Comparison of ENCODE assay signal across 18 cellular contexts in the genomic region with DNA sequence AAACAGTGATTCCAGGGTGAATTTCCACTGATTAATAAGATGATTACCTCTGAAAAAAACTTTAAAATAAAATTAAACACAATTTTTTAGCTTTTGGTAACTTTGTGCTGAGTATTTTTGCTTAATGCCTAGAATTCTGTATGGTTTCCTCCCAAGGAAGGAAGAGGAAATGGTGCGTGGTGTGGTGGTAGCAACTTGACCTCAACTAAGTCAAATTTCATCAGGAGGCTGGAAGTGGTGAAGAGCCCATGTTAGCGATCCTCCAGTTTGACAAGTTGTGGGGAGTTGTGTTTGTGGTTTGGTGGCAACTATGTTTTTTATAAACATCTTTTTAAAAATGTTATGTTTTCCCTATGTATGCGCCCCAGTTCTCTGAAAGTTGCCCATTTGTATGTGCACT. TPM values are rescaled to one million over a fixed set of nuclear protein-coding genes. Genes with fewer than 3 reads are reported as not detected.
DNase-seq lines count a peak whose midpoint lies in the region; ATAC-seq, FAIRE-seq and TF ChIP-seq lines count a peak whose summit lies in the region.
"Had no signal": no experiment of that assay in that cellular context is flagged by ENCODE, and none has a peak within 500 bp of the region (broad histone marks: within the 10 kb centered on the region; RNA-seq: fewer than 3 reads in every experiment).

No MANE protein-coding gene starts in this region.

- H3K36me3 Mint-ChIP-seq in activated CD8-positive, alpha-beta memory T cell treated with anti-CD3 and anti-CD28 coated beads, Interleukin-2, amount 10 ng/mL, durations not matched to agents 7 days and 5 days, result peaks cover 21% of the 10 kb centered on the region
- peaks cover 5% of the 10 kb centered on the region for H3K36me3 Mint-ChIP-seq in activated CD8-positive, alpha-beta T cell treated with anti-CD3 and anti-CD28 coated beads for 36 hours (ENCODE audit: low read depth)

- H3K27ac ChIP-seq in neutrophil (peak overlapping the region; percentile 70), kidney (ENCODE audit: low read depth in 2 of 2, low read length in 2 of 2) (no peak overlapping the region)

- H3K4me1 ChIP-seq in neutrophil (ENCODE audit: control insufficient read depth in 1 of 2, insufficient read depth in 1 of 2, low read depth in 1 of 2, low read length in 1 of 2) (peaks cover 39 to 44% of the 10 kb centered on the region in 2 experiments), kidney (ENCODE audit: control insufficient read depth in 1 of 2, insufficient read depth in 1 of 2, low read depth in 1 of 2, low read length in 2 of 2) (peaks cover 0 to 3% of the 10 kb centered on the region in 2 donors)

- no peak for TF ChIP-seq CTCF in activated CD8-positive, alpha-beta T cell treated with anti-CD3 and anti-CD28 coated beads for 36 hours (IDR thresholded peaks at IDR 0.05)
- TF ChIP-seq CTCF in neutrophil (IDR thresholded peaks at IDR 0.05), result no peak
- no peak for TF ChIP-seq CTCF in kidney (IDR thresholded peaks at IDR 0.05; ENCODE audit: borderline replicate concordance, extremely low read depth, insufficient read depth)

- no peak overlapping the region for H3K9ac ChIP-seq in kidney (ENCODE audit: low read length in 2 of 2)

- no peaks in the 10 kb centered on the region for H3K27me3 Mint-ChIP-seq in activated CD8-positive, alpha-beta memory T cell treated with anti-CD3 and anti-CD28 coated beads, Interleukin-2, amount 10 ng/mL, durations not matched to agents 7 days and 5 days
- H3K27me3 Mint-ChIP-seq in activated CD8-positive, alpha-beta T cell treated with anti-CD3 and anti-CD28 coated beads for 36 hours, result no peaks in the 10 kb centered on the region
- H3K27me3 Mint-ChIP-seq: activated B cell treated with CpG ODN at 0.5 μM for 24 hours had no signal

- peak; percentile 81 for DNase-seq in activated CD8-positive, alpha-beta memory T cell treated with anti-CD3 and anti-CD28 coated beads, Interleukin-2, amount 10 ng/mL, durations not matched to agents 7 days and 5 days
- no peak for DNase-seq in activated CD8-positive, alpha-beta memory T cell treated with anti-CD3 and anti-CD28 coated beads, Interleukin-2, amount 50 U/mL, for 4 hours
- DNase-seq in MV-4-11 (lab: John Stamatoyannopoulos, UW) (peak; percentile 91), kidney (no peak), anterior cingulate cortex (lab: John Stamatoyannopoulos, UW) (no peak), GM19238 (ENCODE audit: insufficient read length, low spot score) (no peak)
- DNase-seq in activated CD8-positive, alpha-beta T cell treated with anti-CD3 and anti-CD28 coated beads for 36 hours, result peak; percentile 41
- DNase-seq: activated B cell treated with CpG ODN at 0.5 μM for 24 hours, amniotic stem cell, GOT3, hypothalamus, mesendoderm, NCI-H2029 treated with DMSO at 0.1 percent for 48 hours, NCI-H510A treated with DMSO at 0.1 percent for 48 hours had no signal

- no peak for ATAC-seq in activated CD8-positive, alpha-beta memory T cell treated with anti-CD3 and anti-CD28 coated beads, Interleukin-2, amount 10 ng/mL, durations not matched to agents 7 days and 5 days
- no peak for ATAC-seq in activated CD8-positive, alpha-beta T cell treated with anti-CD3 and anti-CD28 coated beads for 36 hours
- ATAC-seq: SK-N-SH treated with all-trans-retinoic acid at 6 μM for 48 hours had no signal

- CTCF ChIA-PET in activated CD8-positive, alpha-beta memory T cell treated with anti-CD3 and anti-CD28 coated beads, Interleukin-2, amount 10 ng/mL, durations not matched to agents 7 days and 5 days (lab: Charles Lee), result interaction anchor here (0.7 to 1.4 kb wide), 6 partner anchors 21 to 71 kb away, joined by 3 to 6 read pairs (median 4); a partner anchor contains a TSS
- CTCF ChIA-PET in activated CD8-positive, alpha-beta T cell treated with anti-CD3 and anti-CD28 coated beads for 36 hours (lab: Charles Lee), result interaction anchor here (0.7 to 1.9 kb wide), 4 partner anchors 10 to 66 kb away, joined by 3 to 6 read pairs (median 4); no protein-coding TSS in a partner anchor

- no peak overlapping the region for H3K4me3 ChIP-seq in neutrophil (ENCODE audit: low read depth in 1 of 2, low read length in 1 of 2)
- no peak overlapping the region for H3K4me3 ChIP-seq in kidney (ENCODE audit: low read length in 2 of 2)

- H3K27ac Mint-ChIP-seq in activated CD8-positive, alpha-beta memory T cell treated with anti-CD3 and anti-CD28 coated beads, Interleukin-2, amount 10 ng/mL, durations not matched to agents 7 days and 5 days, result peak overlapping the region; percentile 77
- peak overlapping the region; percentile 34 for H3K27ac Mint-ChIP-seq in activated CD8-positive, alpha-beta T cell treated with anti-CD3 and anti-CD28 coated beads for 36 hours
- H3K27ac Mint-ChIP-seq: activated B cell treated with CpG ODN at 0.5 μM for 24 hours had no signal

- no peaks in the 10 kb centered on the region for H3K27me3 ChIP-seq in neutrophil

- H3K9me3 Mint-ChIP-seq in activated CD8-positive, alpha-beta memory T cell treated with anti-CD3 and anti-CD28 coated beads, Interleukin-2, amount 10 ng/mL, durations not matched to agents 7 days and 5 days (ENCODE audit: low read depth), result no peaks in the 10 kb centered on the region
- no peaks in the 10 kb centered on the region for H3K9me3 Mint-ChIP-seq in activated CD8-positive, alpha-beta T cell treated with anti-CD3 and anti-CD28 coated beads for 36 hours
- H3K9me3 Mint-ChIP-seq: activated B cell treated with CpG ODN at 0.5 μM for 24 hours had no signal

- H3K36me3 ChIP-seq in neutrophil, result peaks cover 36% of the 10 kb centered on the region
- no peaks in the 10 kb centered on the region for H3K36me3 ChIP-seq in kidney (ENCODE audit: control insufficient read depth in 1 of 2, insufficient read depth in 2 of 2, low read length in 2 of 2)

- intact Hi-C loops in activated CD8-positive, alpha-beta T cell treated with anti-CD3 and anti-CD28 coated beads for 36 hours (cut with micrococcal nuclease), result no loop called here
- intact Hi-C loops in kidney (cut with DNase I), result no loop called here

- peaks cover 72% of the 10 kb centered on the region for H3K4me1 Mint-ChIP-seq in activated CD8-positive, alpha-beta memory T cell treated with anti-CD3 and anti-CD28 coated beads, Interleukin-2, amount 10 ng/mL, durations not matched to agents 7 days and 5 days
- peaks cover 35% of the 10 kb centered on the region for H3K4me1 Mint-ChIP-seq in activated CD8-positive, alpha-beta T cell treated with anti-CD3 and anti-CD28 coated beads for 36 hours (ENCODE audit: low read depth)

- POLR2A ChIA-PET in activated CD8-positive, alpha-beta T cell treated with anti-CD3 and anti-CD28 coated beads for 36 hours (lab: Charles Lee), result interaction anchor here (0.8 to 1.2 kb wide), 2 partner anchors 11 to 51 kb away, joined by 3 read pairs; a partner anchor contains a TSS

- H3K9me3 ChIP-seq in neutrophil (no peaks in the 10 kb centered on the region), kidney (ENCODE audit: control insufficient read depth in 1 of 2, low read length in 2 of 2) (no peaks in the 10 kb centered on the region)

- FAIRE-seq in kidney (lab: Jason Lieb, UNC), result no peak
- FAIRE-seq: endometrium had no signal

- H3K4me3 Mint-ChIP-seq in activated CD8-positive, alpha-beta memory T cell treated with anti-CD3 and anti-CD28 coated beads, Interleukin-2, amount 10 ng/mL, durations not matched to agents 7 days and 5 days, result peak overlapping the region; percentile 46
- H3K4me3 Mint-ChIP-seq in activated CD8-positive, alpha-beta T cell treated with anti-CD3 and anti-CD28 coated beads for 36 hours, result no peak overlapping the region
- H3K4me3 Mint-ChIP-seq: activated B cell treated with CpG ODN at 0.5 μM for 24 hours had no signal

RNA-seq across cellular contexts. Expression of a gene that starts 5.0 kb away (rescaled TPM):
- total RNA-seq in activated CD8-positive, alpha-beta memory T cell treated with anti-CD3 and anti-CD28 coated beads, Interleukin-2, amount 10 ng/mL, durations not matched to agents 7 days and 5 days, result 100 to 1,000 TPM; 112 to 127 TPM
- total RNA-seq in activated CD8-positive, alpha-beta T cell treated with anti-CD3 and anti-CD28 coated beads for 36 hours, result 10 to 100 TPM; 72.0 to 76.7 TPM
- total RNA-seq in kidney, result 75.1 TPM
- polyA plus RNA-seq in kidney (ENCODE audit: insufficient read depth, low read depth, low replicate concordance), result 112 TPM

RNA-seq across cellular contexts. Expression of a gene that starts 51.4 kb away (rescaled TPM):
- 10 to 100 TPM; 10.9 to 21.8 TPM for total RNA-seq in activated CD8-positive, alpha-beta memory T cell treated with anti-CD3 and anti-CD28 coated beads, Interleukin-2, amount 10 ng/mL, durations not matched to agents 7 days and 5 days
- total RNA-seq in activated CD8-positive, alpha-beta T cell treated with anti-CD3 and anti-CD28 coated beads for 36 hours, result 1 to 10 TPM; 3.5 to 3.7 TPM
- total RNA-seq in kidney, result 3.0 TPM
- 0.22 TPM for polyA plus RNA-seq in kidney (ENCODE audit: insufficient read depth, low read depth, low replicate concordance)
- total RNA-seq: MCF 10A had no signal

Comparison
In these comparisons a context has a peak if more than half of its experiments do, and no peak if none do; other contexts are left out.
1. DNase-seq: peak in activated CD8-positive, alpha-beta memory T cell treated with anti-CD3 and anti-CD28 coated beads, Interleukin-2, amount 10 ng/mL, durations not matched to agents 7 days and 5 days (single experiment), MV-4-11 (single experiment) and activated CD8-positive, alpha-beta T cell treated with anti-CD3 and anti-CD28 coated beads for 36 hours (single experiment); none in activated CD8-positive, alpha-beta memory T cell treated with anti-CD3 and anti-CD28 coated beads, Interleukin-2, amount 50 U/mL, for 4 hours (single experiment), kidney (single experiment), anterior cingulate cortex (0 of 58) and GM19238 (single experiment).